Comparison of ENCODE assay signal across 17 cellular contexts in genomic region chr7:40471891-40472290, GRCh38.
DNase-seq lines count a peak whose midpoint lies in the region; ATAC-seq, FAIRE-seq and TF ChIP-seq lines count a peak whose summit lies in the region.
"Had no signal": no experiment of that assay in that cellular context is flagged by ENCODE, and none has a peak within 500 bp of the region (broad histone marks: within the 10 kb centered on the region; RNA-seq: fewer than 3 reads in every experiment).

No MANE protein-coding gene starts in this region.

- H3K4me3 ChIP-seq in CD8-positive, alpha-beta T cell (ENCODE audit: low read depth, low read length) = no peak overlapping the region
- peak overlapping the region; percentile 27 for H3K4me3 ChIP-seq in SK-N-MC

- CTCF ChIA-PET in CD8-positive, alpha-beta T cell (lab: Charles Lee) = no interaction called here

- no peaks in the 10 kb centered on the region for H3K4me1 Mint-ChIP-seq in CD8-positive, alpha-beta T cell (ENCODE audit: low read depth)
- H3K4me1 Mint-ChIP-seq: CD8-positive, alpha-beta memory T cell had no signal

- no peaks in the 10 kb centered on the region for H3K36me3 ChIP-seq in CD8-positive, alpha-beta T cell (ENCODE audit: insufficient read depth, low read length)
- H3K36me3 ChIP-seq in SK-N-MC (ENCODE audit: insufficient read depth, low read length) = no peaks in the 10 kb centered on the region
- H3K36me3 ChIP-seq: BE2C had no signal

- H3K27me3 ChIP-seq in CD8-positive, alpha-beta T cell (ENCODE audit: insufficient read depth, low read length) = no peaks in the 10 kb centered on the region
- H3K27me3 ChIP-seq: BE2C had no signal

- no peaks in the 10 kb centered on the region for H3K27me3 Mint-ChIP-seq in CD8-positive, alpha-beta T cell (ENCODE audit: low read depth)
- H3K27me3 Mint-ChIP-seq: CD8-positive, alpha-beta memory T cell had no signal

- POLR2A ChIA-PET in CD8-positive, alpha-beta T cell (lab: Charles Lee) = no interaction called here

- FAIRE-seq in frontal cortex (lab: Jason Lieb, UNC) = peak; percentile 10
- FAIRE-seq: GM12892, GM19239 had no signal

- H3K27ac Mint-ChIP-seq in CD8-positive, alpha-beta T cell = no peak overlapping the region
- H3K27ac Mint-ChIP-seq: CD8-positive, alpha-beta memory T cell; HFFc6 had no signal

- DNase-seq in CD8-positive, alpha-beta T cell = no peak
- DNase-seq in SK-N-MC (ENCODE audit: low read depth, low spot score) (peak; percentile 16), frontal cortex (ENCODE audit: low spot score in 2 of 2) (no peak), putamen (ENCODE audit: low spot score) (peak; percentile 19), kidney tubule cell (ENCODE audit: low spot score) (no peak)
- DNase-seq: BE2C; Caco-2; CD8-positive, alpha-beta memory T cell; DND-41; GDM1; HCEC 1CT; HFFc6 had no signal

- no peak overlapping the region for H3K4me3 Mint-ChIP-seq in CD8-positive, alpha-beta T cell
- H3K4me3 Mint-ChIP-seq: CD8-positive, alpha-beta memory T cell; HFFc6 had no signal

- no peak overlapping the region for H3K9ac ChIP-seq in SK-N-MC (ENCODE audit: insufficient read length)

- intact Hi-C loops in CD8-positive, alpha-beta T cell (cut with DNase I, micrococcal nuclease) = no loop called here

- ATAC-seq in CD8-positive, alpha-beta T cell = no peak
- no peak for ATAC-seq in GM21737 (IDR thresholded peaks at IDR 0.05; ENCODE audit: unreplicated experiment)
- no peak for ATAC-seq in GM18870 (IDR thresholded peaks at IDR 0.05; ENCODE audit: unreplicated experiment)

- H3K36me3 Mint-ChIP-seq in CD8-positive, alpha-beta T cell = no peaks in the 10 kb centered on the region
- H3K36me3 Mint-ChIP-seq: CD8-positive, alpha-beta memory T cell had no signal

- no peaks in the 10 kb centered on the region for H3K9me3 Mint-ChIP-seq in CD8-positive, alpha-beta T cell
- H3K9me3 Mint-ChIP-seq: HFFc6 had no signal

- no peaks in the 10 kb centered on the region for H3K4me1 ChIP-seq in CD8-positive, alpha-beta T cell (ENCODE audit: insufficient read depth, low read length)
- H3K4me1 ChIP-seq: BE2C had no signal

- peak; percentile 6 for TF ChIP-seq CTCF in CD8-positive, alpha-beta T cell (IDR thresholded peaks at IDR 0.05)

- no peak overlapping the region for H3K27ac ChIP-seq in CD8-positive, alpha-beta T cell (ENCODE audit: low read depth, low read length)
- H3K27ac ChIP-seq in SK-N-MC = peak overlapping the region; percentile 69; the same call in 1 of the 2 replicates
- H3K27ac ChIP-seq: C4-2B had no signal

- no peaks in the 10 kb centered on the region for H3K9me3 ChIP-seq in CD8-positive, alpha-beta T cell (ENCODE audit: low read length)
- no peaks in the 10 kb centered on the region for H3K9me3 ChIP-seq in SK-N-MC (ENCODE audit: low read depth, low read length)
- H3K9me3 ChIP-seq: BE2C, Caco-2 had no signal

Comparison
In these comparisons a context has a peak if more than half of its experiments do, and no peak if none do; other contexts are left out.
1. DNase-seq: peak in SK-N-MC (single experiment) and putamen (single experiment); none in CD8-positive, alpha-beta T cell (0 of 7), frontal cortex (0 of 2) and kidney tubule cell (single experiment).